ENCODE assay signal across 2 cellular contexts in the genomic region with DNA sequence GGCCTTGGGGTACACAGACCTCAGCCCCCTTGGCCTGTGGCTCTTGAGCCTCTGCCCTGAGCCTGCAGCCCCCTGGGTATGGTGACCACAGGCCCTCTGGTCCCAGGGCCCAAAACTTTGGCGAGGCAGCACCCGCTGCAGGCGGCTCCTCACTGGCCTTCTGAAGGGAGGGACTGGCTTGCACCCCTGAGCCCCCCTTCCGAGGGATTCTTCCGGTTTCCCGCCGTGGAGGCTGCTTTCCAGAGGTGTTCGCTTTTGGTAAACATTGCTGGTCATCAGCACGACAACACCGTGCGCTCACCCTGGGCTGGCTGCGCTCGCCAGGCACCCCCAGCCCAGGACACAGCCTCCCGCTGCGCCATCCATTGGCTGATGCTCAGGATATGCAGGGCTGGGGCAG.
TF ChIP-seq lines count a peak whose summit lies in the region.

No MANE protein-coding gene starts in this region.

TF ChIP-seq in WTC11, 78 proteins besides CTCF, POLR2A, EP300 and RAD21 (continued from another document and continues in another):
- TF ChIP-seq, protein P1, sequence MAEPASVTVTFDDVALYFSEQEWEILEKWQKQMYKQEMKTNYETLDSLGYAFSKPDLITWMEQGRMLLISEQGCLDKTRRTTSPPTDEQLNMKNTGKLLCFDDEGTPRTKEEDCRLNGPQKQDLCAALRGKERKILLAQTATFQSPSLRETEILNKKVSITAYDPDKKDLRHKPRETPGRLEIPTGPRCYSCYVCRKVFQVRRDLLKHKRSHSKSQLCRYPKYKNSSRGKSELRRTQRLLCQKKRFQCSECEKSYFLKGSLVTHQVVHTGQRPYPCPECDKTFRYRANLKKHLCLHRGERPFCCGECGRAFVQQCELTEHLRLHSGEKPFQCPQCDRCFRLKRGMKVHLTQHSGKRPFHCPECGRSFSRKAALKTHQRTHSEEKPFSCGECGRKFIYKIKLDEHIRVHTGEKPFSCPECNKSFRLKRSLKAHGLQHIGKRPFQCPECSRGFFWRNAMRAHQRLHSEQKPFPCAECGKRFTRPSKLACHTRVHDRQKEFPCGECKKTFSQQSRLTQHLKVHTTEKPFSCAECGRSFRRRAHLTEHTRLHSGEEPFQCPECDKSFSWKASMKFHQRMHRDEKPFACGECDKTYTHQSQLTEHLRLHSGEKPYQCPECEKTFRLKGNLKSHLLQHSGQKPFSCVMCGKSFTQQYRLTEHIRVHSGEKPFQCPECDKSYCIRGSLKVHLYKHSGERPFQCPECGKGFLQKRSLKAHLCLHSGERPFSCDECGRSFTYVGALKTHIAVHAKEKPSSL (CRISPR knock-in tag; conservative IDR thresholded peaks at IDR 0.05), result no peak
- no peak for TF ChIP-seq NFYB (CRISPR knock-in tag; conservative IDR thresholded peaks at IDR 0.05; ENCODE audit: low read depth)
- TF ChIP-seq, protein P2, sequence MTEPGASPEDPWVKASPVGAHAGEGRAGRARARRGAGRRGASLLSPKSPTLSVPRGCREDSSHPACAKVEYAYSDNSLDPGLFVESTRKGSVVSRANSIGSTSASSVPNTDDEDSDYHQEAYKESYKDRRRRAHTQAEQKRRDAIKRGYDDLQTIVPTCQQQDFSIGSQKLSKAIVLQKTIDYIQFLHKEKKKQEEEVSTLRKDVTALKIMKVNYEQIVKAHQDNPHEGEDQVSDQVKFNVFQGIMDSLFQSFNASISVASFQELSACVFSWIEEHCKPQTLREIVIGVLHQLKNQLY (CRISPR knock-in tag; IDR thresholded peaks at IDR 0.05), result no peak
- no peak for TF ChIP-seq ZNF423 (CRISPR knock-in tag; IDR thresholded peaks at IDR 0.05)
- TF ChIP-seq, protein P3, sequence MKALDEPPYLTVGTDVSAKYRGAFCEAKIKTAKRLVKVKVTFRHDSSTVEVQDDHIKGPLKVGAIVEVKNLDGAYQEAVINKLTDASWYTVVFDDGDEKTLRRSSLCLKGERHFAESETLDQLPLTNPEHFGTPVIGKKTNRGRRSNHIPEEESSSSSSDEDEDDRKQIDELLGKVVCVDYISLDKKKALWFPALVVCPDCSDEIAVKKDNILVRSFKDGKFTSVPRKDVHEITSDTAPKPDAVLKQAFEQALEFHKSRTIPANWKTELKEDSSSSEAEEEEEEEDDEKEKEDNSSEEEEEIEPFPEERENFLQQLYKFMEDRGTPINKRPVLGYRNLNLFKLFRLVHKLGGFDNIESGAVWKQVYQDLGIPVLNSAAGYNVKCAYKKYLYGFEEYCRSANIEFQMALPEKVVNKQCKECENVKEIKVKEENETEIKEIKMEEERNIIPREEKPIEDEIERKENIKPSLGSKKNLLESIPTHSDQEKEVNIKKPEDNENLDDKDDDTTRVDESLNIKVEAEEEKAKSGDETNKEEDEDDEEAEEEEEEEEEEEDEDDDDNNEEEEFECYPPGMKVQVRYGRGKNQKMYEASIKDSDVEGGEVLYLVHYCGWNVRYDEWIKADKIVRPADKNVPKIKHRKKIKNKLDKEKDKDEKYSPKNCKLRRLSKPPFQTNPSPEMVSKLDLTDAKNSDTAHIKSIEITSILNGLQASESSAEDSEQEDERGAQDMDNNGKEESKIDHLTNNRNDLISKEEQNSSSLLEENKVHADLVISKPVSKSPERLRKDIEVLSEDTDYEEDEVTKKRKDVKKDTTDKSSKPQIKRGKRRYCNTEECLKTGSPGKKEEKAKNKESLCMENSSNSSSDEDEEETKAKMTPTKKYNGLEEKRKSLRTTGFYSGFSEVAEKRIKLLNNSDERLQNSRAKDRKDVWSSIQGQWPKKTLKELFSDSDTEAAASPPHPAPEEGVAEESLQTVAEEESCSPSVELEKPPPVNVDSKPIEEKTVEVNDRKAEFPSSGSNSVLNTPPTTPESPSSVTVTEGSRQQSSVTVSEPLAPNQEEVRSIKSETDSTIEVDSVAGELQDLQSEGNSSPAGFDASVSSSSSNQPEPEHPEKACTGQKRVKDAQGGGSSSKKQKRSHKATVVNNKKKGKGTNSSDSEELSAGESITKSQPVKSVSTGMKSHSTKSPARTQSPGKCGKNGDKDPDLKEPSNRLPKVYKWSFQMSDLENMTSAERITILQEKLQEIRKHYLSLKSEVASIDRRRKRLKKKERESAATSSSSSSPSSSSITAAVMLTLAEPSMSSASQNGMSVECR (CRISPR knock-in tag; IDR thresholded peaks at IDR 0.05; ENCODE audit: borderline replicate concordance), result no peak
- TF ChIP-seq KAT7 (CRISPR knock-in tag; IDR thresholded peaks at IDR 0.05; ENCODE audit: borderline replicate concordance), result no peak
- no peak for TF ChIP-seq SOX15 (CRISPR knock-in tag; IDR thresholded peaks at IDR 0.05)
- no peak for TF ChIP-seq NR1H2 (CRISPR knock-in tag; IDR thresholded peaks at IDR 0.05)
- TF ChIP-seq SMAD4 (CRISPR knock-in tag; IDR thresholded peaks at IDR 0.05), result no peak
- TF ChIP-seq CREM (CRISPR knock-in tag; IDR thresholded peaks at IDR 0.05), result no peak
- TF ChIP-seq, protein P4, sequence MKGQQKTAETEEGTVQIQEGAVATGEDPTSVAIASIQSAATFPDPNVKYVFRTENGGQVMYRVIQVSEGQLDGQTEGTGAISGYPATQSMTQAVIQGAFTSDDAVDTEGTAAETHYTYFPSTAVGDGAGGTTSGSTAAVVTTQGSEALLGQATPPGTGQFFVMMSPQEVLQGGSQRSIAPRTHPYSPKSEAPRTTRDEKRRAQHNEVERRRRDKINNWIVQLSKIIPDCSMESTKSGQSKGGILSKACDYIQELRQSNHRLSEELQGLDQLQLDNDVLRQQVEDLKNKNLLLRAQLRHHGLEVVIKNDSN (CRISPR knock-in tag; IDR thresholded peaks at IDR 0.05), result no peak
- TF ChIP-seq, protein P5, sequence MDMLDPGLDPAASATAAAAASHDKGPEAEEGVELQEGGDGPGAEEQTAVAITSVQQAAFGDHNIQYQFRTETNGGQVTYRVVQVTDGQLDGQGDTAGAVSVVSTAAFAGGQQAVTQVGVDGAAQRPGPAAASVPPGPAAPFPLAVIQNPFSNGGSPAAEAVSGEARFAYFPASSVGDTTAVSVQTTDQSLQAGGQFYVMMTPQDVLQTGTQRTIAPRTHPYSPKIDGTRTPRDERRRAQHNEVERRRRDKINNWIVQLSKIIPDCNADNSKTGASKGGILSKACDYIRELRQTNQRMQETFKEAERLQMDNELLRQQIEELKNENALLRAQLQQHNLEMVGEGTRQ (CRISPR knock-in tag; IDR thresholded peaks at IDR 0.05), result no peak
- TF ChIP-seq ZNF671 (CRISPR knock-in tag; IDR thresholded peaks at IDR 0.05), result no peak

TF ChIP-seq in HEK293T, 16 proteins besides CTCF, POLR2A, EP300 and RAD21 (continued from another document):
- TF ChIP-seq CTBP1 (IDR thresholded peaks at IDR 0.05; ENCODE audit: borderline replicate concordance), result no peak
- TF ChIP-seq HDGF (IDR thresholded peaks at IDR 0.05; ENCODE audit: borderline replicate concordance), result no peak
TF ChIP-seq in HEK293T: peak in this region for 0.
